In genomic region chr6:34663887-34664269, GRCh38 we compare ENCODE assay signal across 9 cellular contexts. TPM values are rescaled to one million over a fixed set of nuclear protein-coding genes. Genes with fewer than 3 reads are reported as not detected.
DNase-seq lines count a peak whose midpoint lies in the region; ATAC-seq and TF ChIP-seq lines count a peak whose summit lies in the region.
"Had no signal": no experiment of that assay in that cellular context is flagged by ENCODE, and none has a peak within 500 bp of the region (broad histone marks: within the 10 kb centered on the region; RNA-seq: fewer than 3 reads in every experiment).

No MANE protein-coding gene starts in this region.

- H3K4me1 Mint-ChIP-seq in activated naive CD8-positive, alpha-beta T cell treated with anti-CD3 and anti-CD28 coated beads for 36 hours = peaks cover 38% of the 10 kb centered on the region

- H3K4me1 ChIP-seq in lower lobe of right lung (peaks cover 47% of the 10 kb centered on the region), SJCRH30 (no peaks in the 10 kb centered on the region)

- H3K4me3 Mint-ChIP-seq in activated naive CD8-positive, alpha-beta T cell treated with anti-CD3 and anti-CD28 coated beads for 36 hours = no peak overlapping the region

- H3K9me3 Mint-ChIP-seq in activated naive CD8-positive, alpha-beta T cell treated with anti-CD3 and anti-CD28 coated beads for 36 hours = peaks cover 1% of the 10 kb centered on the region

- peak overlapping the region; percentile 74 for H3K27ac ChIP-seq in AG04450 (ENCODE audit: low read depth, low read length)
- H3K27ac ChIP-seq in HL-60 (replicated peaks) = peak overlapping the region; percentile 72
- H3K27ac ChIP-seq in lower lobe of right lung = peak overlapping the region; percentile 58
- H3K27ac ChIP-seq in SJCRH30 = no peak overlapping the region
- H3K27ac ChIP-seq: prostate gland had no signal

- H3K36me3 ChIP-seq in lower lobe of right lung (no peaks in the 10 kb centered on the region), SJCRH30 (no peaks in the 10 kb centered on the region; the same call in 1 of the 2 replicates)
- H3K36me3 ChIP-seq: prostate gland had no signal

- no peaks in the 10 kb centered on the region for H3K9me3 ChIP-seq in AG04450 (ENCODE audit: control insufficient read depth, insufficient read depth, low read length)
- H3K9me3 ChIP-seq in lower lobe of right lung = no peaks in the 10 kb centered on the region
- no peaks in the 10 kb centered on the region for H3K9me3 ChIP-seq in SJCRH30 (replicated peaks)
- H3K9me3 ChIP-seq: prostate gland had no signal

- H3K4me3 ChIP-seq in AG04450 (ENCODE audit: low read depth, low read length) = no peak overlapping the region
- H3K4me3 ChIP-seq in HL-60 (replicated peaks; ENCODE audit: insufficient read depth, low read length) = no peak overlapping the region
- H3K4me3 ChIP-seq in lower lobe of right lung = no peak overlapping the region
- no peak overlapping the region for H3K4me3 ChIP-seq in SJCRH30
- H3K4me3 ChIP-seq: prostate gland had no signal

- intact Hi-C loops in lower lobe of right lung (cut with DNase I) = no loop called here

- TF ChIP-seq CTCF in AG04450 (IDR thresholded peaks at IDR 0.05; ENCODE audit: low read depth, low read length) = no peak
- TF ChIP-seq CTCF in HL-60 (IDR thresholded peaks at IDR 0.05; ENCODE audit: insufficient read depth, low read length) = no peak
- no peak for TF ChIP-seq CTCF in lower lobe of right lung (IDR thresholded peaks at IDR 0.05)

- peak; percentile 50 to 66 for ATAC-seq in lower lobe of right lung
- no peak for ATAC-seq in HG02642 (IDR thresholded peaks at IDR 0.05; ENCODE audit: poor library complexity, unreplicated experiment)

- POLR2A ChIA-PET in AG04450 (lab: Yijun Ruan, JAX) = interaction anchor here (0.5 kb wide), 1 partner anchor 54 kb away, joined by 5 read pairs; no protein-coding TSS in a partner anchor

- H3K27me3 Mint-ChIP-seq in activated naive CD8-positive, alpha-beta T cell treated with anti-CD3 and anti-CD28 coated beads for 36 hours = no peaks in the 10 kb centered on the region

- DNase-seq in AG04450 (ENCODE audit: low read depth, low spot score) (no peak), HL-60 (ENCODE audit: low read depth in 1 of 2, low spot score in 1 of 2) (peak in 1 of 2 experiments; percentile 23), lower lobe of right lung (no peak), SJCRH30 (no peak), NCI-H1930 (lab: John Stamatoyannopoulos, UW) (no peak)
- DNase-seq in activated naive CD8-positive, alpha-beta T cell treated with anti-CD3 and anti-CD28 coated beads for 36 hours = no peak
- no peak for DNase-seq in activated CD8-positive, alpha-beta memory T cell treated with anti-CD3 and anti-CD28 coated beads, Interleukin-2, amount 50 U/mL, for 48 hours

- peak overlapping the region; percentile 16 for H3K27ac Mint-ChIP-seq in activated naive CD8-positive, alpha-beta T cell treated with anti-CD3 and anti-CD28 coated beads for 36 hours

- CTCF ChIA-PET in AG04450 (lab: Charles Lee) = interaction anchor here (1.2 kb wide), 1 partner anchor 55 kb away, joined by 3 read pairs; no protein-coding TSS in a partner anchor

- H3K36me3 Mint-ChIP-seq in activated naive CD8-positive, alpha-beta T cell treated with anti-CD3 and anti-CD28 coated beads for 36 hours = peaks cover 11% of the 10 kb centered on the region

- H3K27me3 ChIP-seq in AG04450 (ENCODE audit: control insufficient read depth, insufficient read depth, low read length) (no peaks in the 10 kb centered on the region), HL-60 (ENCODE audit: insufficient read depth, poor library complexity, severe bottlenecking) (no peaks in the 10 kb centered on the region), lower lobe of right lung (ENCODE audit: low read depth) (no peaks in the 10 kb centered on the region), SJCRH30 (no peaks in the 10 kb centered on the region)

RNA-seq across cellular contexts. Expression of gene ILRUN, which starts 32.7 kb away (rescaled TPM):
- polyA plus RNA-seq in AG04450 (2011; rRNA removed) = 53.2 and 57.0 TPM in 2 replicates
- polyA minus RNA-seq in AG04450 (2011; rRNA and poly(A)+ RNA removed) = 67.2 and 72.2 TPM in 2 replicates
- 10 to 100 TPM; 45.7 to 46.1 TPM for total RNA-seq in activated naive CD8-positive, alpha-beta T cell treated with anti-CD3 and anti-CD28 coated beads for 36 hours
- 90.3 TPM for total RNA-seq in lower lobe of right lung
- total RNA-seq in SJCRH30 (2014; rRNA removed; shearing (Covaris generic)) = 41.4 and 43.3 TPM in 2 replicates
